In genomic region chr9:126499005-126499910, GRCh38 we compare ENCODE assay signal across 8 cellular contexts.
DNase-seq lines count a peak whose midpoint lies in the region; ATAC-seq and TF ChIP-seq lines count a peak whose summit lies in the region.

No MANE protein-coding gene starts in this region.

- H3K9me3 Mint-ChIP-seq in central memory CD8-positive, alpha-beta T cell = no peaks in the 10 kb centered on the region

- intact Hi-C loops in left colon (cut with DNase I, micrococcal nuclease) = no loop called here

- no peak for TF ChIP-seq POLR2A in GM18505 (IDR thresholded peaks at IDR 0.05; ENCODE audit: borderline replicate concordance, extremely low read depth, insufficient read depth, insufficient read length)

- peak overlapping the region; percentile 35 for H3K27ac Mint-ChIP-seq in central memory CD8-positive, alpha-beta T cell (ENCODE audit: low read depth)

- H3K36me3 Mint-ChIP-seq in central memory CD8-positive, alpha-beta T cell (ENCODE audit: insufficient read depth) = peaks cover 14% of the 10 kb centered on the region

- peak overlapping the region; percentile 23 for H3K4me3 Mint-ChIP-seq in central memory CD8-positive, alpha-beta T cell

- ATAC-seq in central memory CD8-positive, alpha-beta T cell (replicated peaks; ENCODE audit: extremely low read depth, poor library complexity, severe bottlenecking) = peak; percentile 66
- ATAC-seq in left colon (peak; percentile 72), GM18505 (IDR thresholded peaks at IDR 0.05; ENCODE audit: unreplicated experiment) (no peak)

- peaks cover 29% of the 10 kb centered on the region for H3K4me1 Mint-ChIP-seq in central memory CD8-positive, alpha-beta T cell

- no peaks in the 10 kb centered on the region for H3K27me3 Mint-ChIP-seq in central memory CD8-positive, alpha-beta T cell

- DNase-seq in GDM1 (lab: John Stamatoyannopoulos, UW) (peak; percentile 7), LoVo (ENCODE audit: low spot score) (peak; percentile 32), UCSD-AML1 (lab: John Stamatoyannopoulos, UW; ENCODE audit: unreplicated experiment) (peak; percentile 63), left colon (peak in 1 of 2 donors; percentile 18), AML-193 (lab: John Stamatoyannopoulos, UW) (no peak)
- no peak for DNase-seq in central memory CD8-positive, alpha-beta T cell (ENCODE audit: low spot score in 2 of 2)
- DNase-seq in stimulated activated CD4-positive, alpha-beta T cell treated with anti-CD3 and anti-CD28 coated beads, TNF-alpha, amount 100 ng/mL, for 1 hour (ENCODE audit: low read depth in 3 of 3, low spot score in 1 of 3) = peak in 2 of 3 donors; percentile 26 to 36

Comparison
In these comparisons a context has a peak if more than half of its experiments do, and no peak if none do; other contexts are left out.
1. DNase-seq: peak in GDM1 (single experiment), LoVo (single experiment), UCSD-AML1 (single experiment) and stimulated activated CD4-positive, alpha-beta T cell treated with anti-CD3 and anti-CD28 coated beads, TNF-alpha, amount 100 ng/mL, for 1 hour (2 of 3); none in central memory CD8-positive, alpha-beta T cell (0 of 2) and AML-193 (0 of 2).